In genomic region chr12:118135788-118136558, GRCh38 we compare ENCODE assay signal across 8 cellular contexts. TPM values are rescaled to one million over a fixed set of nuclear protein-coding genes. Genes with fewer than 3 reads are reported as not detected.
A peak's percentile ranks its signal among the peaks of the same experiment; 100 is the strongest.
DNase-seq lines count a peak whose midpoint lies in the region; ATAC-seq and TF ChIP-seq lines count a peak whose summit lies in the region.

PEBP1 (plus strand) TSS chr12:118136124; CDS start chr12:118136210, 86 bp downstream.

- peaks cover 22% of the 10 kb centered on the region for H3K36me3 Mint-ChIP-seq in T-helper 2 cell treated with Interferon-gamma antibody and Interleukin-4, amounts not matched to agents 5 μg/mL and 100 μg/mL, for 36 hours (ENCODE audit: low read depth)

- peaks cover 25 to 31% of the 10 kb centered on the region in 2 donors for H3K36me3 ChIP-seq in ascending aorta
- H3K36me3 ChIP-seq in uterus: no peaks in the 10 kb centered on the region

- peak within 1 kb of the TSS; percentile 84 to 86 for H3K27ac ChIP-seq in ascending aorta
- H3K27ac ChIP-seq in right cardiac atrium (ENCODE audit: low read length): peak within 1 kb of the TSS; percentile 89
- H3K27ac ChIP-seq in uterus: peak within 1 kb of the TSS; percentile 87 to 92

- under 1% methylated on average over 70 of the region's 70 CpGs for WGBS in right cardiac atrium

- intact Hi-C loops in ascending aorta (cut with DNase I) (loop anchor here (1.0 to 10.0 kb wide), 7 partner anchors 15 to 1039 kb away; partner anchors contain the start of genes HSPB8, RFC5, TAOK3 and VSIG10), right cardiac atrium (cut with DNase I) (no loop called here), uterus (cut with DNase I; ENCODE audit: low total_unique reads) (no loop called here)

- H3K4me1 Mint-ChIP-seq in T-helper 2 cell treated with Interferon-gamma antibody and Interleukin-4, amounts not matched to agents 5 μg/mL and 100 μg/mL, for 36 hours (ENCODE audit: low read depth): peaks cover 19% of the 10 kb centered on the region

- no peaks in the 10 kb centered on the region for H3K27me3 ChIP-seq in ascending aorta
- no peaks in the 10 kb centered on the region for H3K27me3 ChIP-seq in right cardiac atrium (ENCODE audit: control insufficient read depth, insufficient read depth)
- no peaks in the 10 kb centered on the region for H3K27me3 ChIP-seq in uterus

- ATAC-seq in HG02884 (IDR thresholded peaks at IDR 0.05; ENCODE audit: unreplicated experiment) (peak; percentile 95), right cardiac atrium (peak; percentile 100)

- H3K27ac Mint-ChIP-seq in T-helper 2 cell treated with Interferon-gamma antibody and Interleukin-4, amounts not matched to agents 5 μg/mL and 100 μg/mL, for 36 hours: peak within 1 kb of the TSS; percentile 93

- H3K4me3 Mint-ChIP-seq in T-helper 2 cell treated with Interferon-gamma antibody and Interleukin-4, amounts not matched to agents 5 μg/mL and 100 μg/mL, for 36 hours: peak within 1 kb of the TSS; percentile 96

- TF ChIP-seq CTCF in ascending aorta (IDR thresholded peaks at IDR 0.05): no peak
- TF ChIP-seq CTCF in uterus (IDR thresholded peaks at IDR 0.05): peak in 1 of 4 experiments; percentile 14

- DNase-seq in NCI-H187 (lab: John Stamatoyannopoulos, UW) (peak; percentile 82 to 89), ascending aorta (ENCODE audit: low spot score in 2 of 2) (peak; percentile 75 to 97), right cardiac atrium (peak; percentile 95 to 99 (median 98)), putamen (ENCODE audit: low spot score) (peak; percentile 96), uterus (peak; percentile 92 to 94)
- peak; percentile 91 for DNase-seq in T-helper 2 cell treated with Interferon-gamma antibody and Interleukin-4, amounts not matched to agents 5 μg/mL and 100 μg/mL, for 36 hours (ENCODE audit: low spot score)

- no peaks in the 10 kb centered on the region for H3K27me3 Mint-ChIP-seq in T-helper 2 cell treated with Interferon-gamma antibody and Interleukin-4, amounts not matched to agents 5 μg/mL and 100 μg/mL, for 36 hours (ENCODE audit: low read depth)

- TF ChIP-seq POLR2A in GM15510 (IDR thresholded peaks at IDR 0.05; ENCODE audit: borderline replicate concordance, extremely low read depth, insufficient read length): peak; percentile 91
- peak; percentile 92 to 94 for TF ChIP-seq POLR2A in uterus (IDR thresholded peaks at IDR 0.05)

- H3K9me3 ChIP-seq in ascending aorta (no peaks in the 10 kb centered on the region), right cardiac atrium (ENCODE audit: control insufficient read depth, low read length) (no peaks in the 10 kb centered on the region), uterus (no peaks in the 10 kb centered on the region)

- peak within 1 kb of the TSS; percentile 74 to 82 for H3K4me3 ChIP-seq in ascending aorta
- H3K4me3 ChIP-seq in right cardiac atrium (ENCODE audit: low read length): peak within 1 kb of the TSS; percentile 67
- peak within 1 kb of the TSS; percentile 69 to 92 for H3K4me3 ChIP-seq in uterus

- no peaks in the 10 kb centered on the region for H3K9me3 Mint-ChIP-seq in T-helper 2 cell treated with Interferon-gamma antibody and Interleukin-4, amounts not matched to agents 5 μg/mL and 100 μg/mL, for 36 hours

- H3K4me1 ChIP-seq in ascending aorta: peaks cover 0 to 20% of the 10 kb centered on the region in 2 donors
- peaks cover 7% of the 10 kb centered on the region for H3K4me1 ChIP-seq in right cardiac atrium (ENCODE audit: control insufficient read depth, insufficient read depth, low read length)
- H3K4me1 ChIP-seq in uterus: no peaks in the 10 kb centered on the region

RNA-seq across cellular contexts. Expression of gene PEBP1, which starts in this region (rescaled TPM):
- total RNA-seq in ascending aorta (312 TPM), right cardiac atrium (100 to 1,000 TPM; 370 to 507 (median 411) TPM), uterus (100 to 1,000 TPM in 3 of 4 donors, 10 to 100 TPM in 1; 98.1 to 182 (median 136) TPM)
- 477 TPM for polyA plus RNA-seq in right cardiac atrium

Comparison
In these comparisons a context has a peak if more than half of its experiments do, and no peak if none do; other contexts are left out.
1. Peak in every context shown above with its lines: DNase-seq, ATAC-seq, H3K4me3 ChIP-seq and H3K27ac ChIP-seq.